ENCODE assay signal across 13 cellular contexts in the genomic region with DNA sequence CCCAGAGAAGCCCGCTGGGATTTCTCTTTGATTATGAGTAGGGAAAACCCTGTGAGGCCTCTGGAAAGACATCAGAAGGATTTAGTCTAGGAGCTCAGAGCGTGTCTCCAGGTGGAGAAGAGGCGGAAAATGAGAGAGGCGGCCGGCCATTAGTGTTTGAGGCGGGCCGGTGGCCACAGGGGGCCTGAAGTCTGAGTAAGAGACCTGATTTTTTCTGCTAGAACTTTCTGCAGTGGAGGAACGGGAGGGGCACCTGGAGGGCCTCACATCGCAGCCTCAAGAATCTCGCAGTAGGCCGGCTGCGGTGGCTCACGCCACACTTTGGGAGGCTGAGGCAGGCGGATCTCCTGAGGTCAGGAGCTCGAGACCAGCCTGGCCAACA. TPM values are rescaled to one million over a fixed set of nuclear protein-coding genes. Genes with fewer than 3 reads are reported as not detected.
DNase-seq lines count a peak whose midpoint lies in the region; ATAC-seq and TF ChIP-seq lines count a peak whose summit lies in the region.
"Had no signal": no experiment of that assay in that cellular context is flagged by ENCODE, and none has a peak within 500 bp of the region (broad histone marks: within the 10 kb centered on the region; RNA-seq: fewer than 3 reads in every experiment).

No MANE protein-coding gene starts in this region.

- peaks cover 4% of the 10 kb centered on the region for H3K27me3 Mint-ChIP-seq in neural progenitor cell (ENCODE audit: insufficient read depth, low read depth)

- H3K4me2 ChIP-seq in neural progenitor cell, result no peak overlapping the region

- no peaks in the 10 kb centered on the region for H3F3A ChIP-seq in neural progenitor cell (ENCODE audit: low read depth)

- H3K4me3 ChIP-seq in SJSA1 (peak overlapping the region; percentile 37), esophagus squamous epithelium (peak overlapping the region; percentile 11 to 57 (median 44)), neural progenitor cell (no peak overlapping the region), thyroid gland (replicated peaks in 1 of 3) (peak overlapping the region in 1 of 3 donors; percentile 20)

- no peaks in the 10 kb centered on the region for H4K20me1 ChIP-seq in neural progenitor cell (ENCODE audit: low read depth)

- no peaks in the 10 kb centered on the region for H3K36me3 Mint-ChIP-seq in neural progenitor cell
- H3K36me3 Mint-ChIP-seq: CD8-positive, alpha-beta memory T cell; naive thymus-derived CD8-positive, alpha-beta T cell; stimulated activated effector memory CD8-positive, alpha-beta T cell treated with anti-CD3 and anti-CD28 coated beads, Interleukin-12 subunit alpha, Interleukin-12 subunit beta, amount 100 ng/mL, for 72 hours had no signal

- TF ChIP-seq POLR2A in esophagus squamous epithelium (IDR thresholded peaks at IDR 0.05) (no peak), thyroid gland (IDR thresholded peaks at IDR 0.05) (no peak)

- no peak overlapping the region for H2AFZ ChIP-seq in neural progenitor cell (replicated peaks)

- H3K27ac ChIP-seq in SJSA1 (peak overlapping the region; percentile 94), esophagus squamous epithelium (peak overlapping the region; percentile 27 to 74 (median 55)), neural progenitor cell (no peak overlapping the region), thyroid gland (peak overlapping the region in 2 of 3 donors; percentile 35 to 71)
- H3K27ac ChIP-seq: epithelial cell of prostate had no signal

- H3K27ac Mint-ChIP-seq in neural progenitor cell, result peak overlapping the region; percentile 50
- H3K27ac Mint-ChIP-seq: CD8-positive, alpha-beta memory T cell; naive thymus-derived CD8-positive, alpha-beta T cell; stimulated activated effector memory CD8-positive, alpha-beta T cell treated with anti-CD3 and anti-CD28 coated beads, Interleukin-12 subunit alpha, Interleukin-12 subunit beta, amount 100 ng/mL, for 72 hours had no signal

- H3K36me3 ChIP-seq in SJSA1, result no peaks in the 10 kb centered on the region
- H3K36me3 ChIP-seq in esophagus squamous epithelium, result no peaks in the 10 kb centered on the region
- no peaks in the 10 kb centered on the region for H3K36me3 ChIP-seq in neural progenitor cell
- H3K36me3 ChIP-seq in thyroid gland, result no peaks in the 10 kb centered on the region

- H3K4me1 Mint-ChIP-seq in neural progenitor cell, result no peaks in the 10 kb centered on the region
- H3K4me1 Mint-ChIP-seq: CD8-positive, alpha-beta memory T cell; naive thymus-derived CD8-positive, alpha-beta T cell; stimulated activated effector memory CD8-positive, alpha-beta T cell treated with anti-CD3 and anti-CD28 coated beads, Interleukin-12 subunit alpha, Interleukin-12 subunit beta, amount 100 ng/mL, for 72 hours had no signal

- WGBS in esophagus squamous epithelium, 2 donors, result 84% methylated on average over 14 to 15 of the region's 15 CpGs
- WGBS in thyroid gland, 2 donors, result 69 to 82% methylated on average over 15 of the region's 15 CpGs

- H3K9me3 Mint-ChIP-seq in neural progenitor cell, result peaks cover 8% of the 10 kb centered on the region
- H3K9me3 Mint-ChIP-seq: CD8-positive, alpha-beta memory T cell; naive thymus-derived CD8-positive, alpha-beta T cell; stimulated activated effector memory CD8-positive, alpha-beta T cell treated with anti-CD3 and anti-CD28 coated beads, Interleukin-12 subunit alpha, Interleukin-12 subunit beta, amount 100 ng/mL, for 72 hours had no signal

- no peak for TF ChIP-seq CTCF in esophagus squamous epithelium (IDR thresholded peaks at IDR 0.05)
- no peak for TF ChIP-seq CTCF in neural progenitor cell (IDR thresholded peaks at IDR 0.05)
- TF ChIP-seq CTCF in thyroid gland (IDR thresholded peaks at IDR 0.05), result no peak

- no peaks in the 10 kb centered on the region for H3K9me3 ChIP-seq in SJSA1 (replicated peaks)
- no peaks in the 10 kb centered on the region for H3K9me3 ChIP-seq in esophagus squamous epithelium
- H3K9me3 ChIP-seq in neural progenitor cell (ENCODE audit: low read depth), result no peaks in the 10 kb centered on the region
- no peaks in the 10 kb centered on the region for H3K9me3 ChIP-seq in thyroid gland

- no peak overlapping the region for H3K4me3 Mint-ChIP-seq in neural progenitor cell
- H3K4me3 Mint-ChIP-seq: CD8-positive, alpha-beta memory T cell; naive thymus-derived CD8-positive, alpha-beta T cell; stimulated activated effector memory CD8-positive, alpha-beta T cell treated with anti-CD3 and anti-CD28 coated beads, Interleukin-12 subunit alpha, Interleukin-12 subunit beta, amount 100 ng/mL, for 72 hours had no signal

- no peaks in the 10 kb centered on the region for H3K79me2 ChIP-seq in neural progenitor cell (ENCODE audit: low read depth)

- ATAC-seq in HG03571 (IDR thresholded peaks at IDR 0.05; ENCODE audit: unreplicated experiment) (no peak), GM19467 (IDR thresholded peaks at IDR 0.05; ENCODE audit: unreplicated experiment) (no peak)
- ATAC-seq: naive thymus-derived CD8-positive, alpha-beta T cell; stimulated activated effector memory CD8-positive, alpha-beta T cell treated with anti-CD3 and anti-CD28 coated beads, Interleukin-12 subunit alpha, Interleukin-12 subunit beta, amount 100 ng/mL, for 72 hours had no signal

- intact Hi-C loops in esophagus squamous epithelium (cut with DNase I) (no loop called here), thyroid gland (cut with DNase I) (no loop called here)

- peaks cover 13% of the 10 kb centered on the region for H3K4me1 ChIP-seq in SJSA1 (replicated peaks)
- peaks cover 0 to 19% (median 0%) of the 10 kb centered on the region in 3 donors for H3K4me1 ChIP-seq in esophagus squamous epithelium
- no peaks in the 10 kb centered on the region for H3K4me1 ChIP-seq in neural progenitor cell
- H3K4me1 ChIP-seq in thyroid gland, result peaks cover 0 to 10% of the 10 kb centered on the region in 2 donors

- H3K27me3 ChIP-seq in SJSA1 (replicated peaks), result no peaks in the 10 kb centered on the region
- peaks cover 0 to 5% (median 0%) of the 10 kb centered on the region in 4 donors for H3K27me3 ChIP-seq in esophagus squamous epithelium
- no peaks in the 10 kb centered on the region for H3K27me3 ChIP-seq in neural progenitor cell
- no peaks in the 10 kb centered on the region for H3K27me3 ChIP-seq in thyroid gland

- DNase-seq in SJSA1 (ENCODE audit: low read depth in 1 of 2, low spot score in 2 of 2), result peak in 1 of 2 experiments; percentile 37
- DNase-seq in esophagus squamous epithelium (lab: John Stamatoyannopoulos, UW), result no peak
- no peak for DNase-seq in neural progenitor cell (ENCODE audit: low spot score)
- DNase-seq in thyroid gland, result no peak
- DNase-seq in activated CD8-positive, alpha-beta memory T cell treated with anti-CD3 and anti-CD28 coated beads, Interleukin-2, amount 50 U/mL, for 4 hours, result no peak
- DNase-seq in anterior cingulate cortex (lab: John Stamatoyannopoulos, UW), result no peak
- DNase-seq: CD8-positive, alpha-beta memory T cell; naive thymus-derived CD8-positive, alpha-beta T cell; NCI-H2171 treated with DMSO at 0.1 percent for 48 hours had no signal

- no peak overlapping the region for H3K9ac ChIP-seq in neural progenitor cell

RNA-seq across cellular contexts. Expression of gene KLHDC8B, which starts 28.5 kb away (rescaled TPM):
- 18.6 and 27.3 TPM in 2 replicates for total RNA-seq in SJSA1 (2014; rRNA removed; shearing (Covaris generic))
- total RNA-seq in esophagus squamous epithelium (10 to 100 TPM; 18.0 to 58.6 (median 46.3) TPM), neural progenitor cell (ENCODE audit: low replicate concordance) (14.8 and 45.1 TPM in 2 replicates), thyroid gland (10 to 100 TPM; 47.0 to 60.9 (median 57.2) TPM)

RNA-seq across cellular contexts. Expression of gene CCDC71, which starts 33.8 kb away (rescaled TPM):
- total RNA-seq in SJSA1 (2014; rRNA removed; shearing (Covaris generic)), result 23.8 and 24.7 TPM in 2 replicates
- total RNA-seq in esophagus squamous epithelium (10 to 100 TPM; 17.0 to 31.1 (median 23.1) TPM), neural progenitor cell (ENCODE audit: low replicate concordance) (18.8 and 41.9 TPM in 2 replicates), thyroid gland (10 to 100 TPM; 35.2 to 63.7 (median 58.5) TPM)
